In genomic region chr19:41476583-41476982, GRCh38 we compare ENCODE assay signal across 28 cellular contexts. TPM values are rescaled to one million over a fixed set of nuclear protein-coding genes. Genes with fewer than 3 reads are reported as not detected.
DNase-seq lines count a peak whose midpoint lies in the region; ATAC-seq, FAIRE-seq and TF ChIP-seq lines count a peak whose summit lies in the region.
"Had no signal": no experiment of that assay in that cellular context is flagged by ENCODE, and none has a peak within 500 bp of the region (broad histone marks: within the 10 kb centered on the region; RNA-seq: fewer than 3 reads in every experiment).

No MANE protein-coding gene starts in this region.

- no peak for TF ChIP-seq POLR2A in GM12892 (IDR thresholded peaks at IDR 0.05; ENCODE audit: low read depth, low read length)

- no peaks in the 10 kb centered on the region for H3K9me3 Mint-ChIP-seq in memory B cell
- H3K9me3 Mint-ChIP-seq: CD4-positive, alpha-beta T cell had no signal

- H3K4me3 Mint-ChIP-seq in memory B cell: no peak overlapping the region
- H3K4me3 Mint-ChIP-seq: CD4-positive, alpha-beta T cell had no signal

- H3K27me3 ChIP-seq in OCI-LY3 (ENCODE audit: low read depth, low read length): peaks cover 33% of the 10 kb centered on the region; the same call in 1 of the 2 replicates
- H3K27me3 ChIP-seq: BLaER1 had no signal

- no peaks in the 10 kb centered on the region for H4K20me1 ChIP-seq in OCI-LY3 (ENCODE audit: insufficient read depth, low read length)
- H4K20me1 ChIP-seq: BLaER1 had no signal

- no peak overlapping the region for H3K4me3 ChIP-seq in OCI-LY3 (ENCODE audit: low read length)
- H3K4me3 ChIP-seq: BLaER1, GM23248, K562, SK-N-MC had no signal

- peaks cover 13% of the 10 kb centered on the region for H3K4me1 ChIP-seq in OCI-LY3 (ENCODE audit: low read length)

- FAIRE-seq in GM12892 (lab: Jason Lieb, UNC): no peak
- FAIRE-seq: G401.6, K562, RCC 7860 had no signal

- no peak for TF ChIP-seq CTCF in OCI-LY3 (IDR thresholded peaks at IDR 0.05; ENCODE audit: low read depth, low read length)

- peak overlapping the region; percentile 47 for H3K4me2 ChIP-seq in OCI-LY3 (ENCODE audit: low read length)
- H3K4me2 ChIP-seq: BLaER1 had no signal

- DNase-seq in NOMO-1 treated with DMSO at 0.1 percent for 48 hours (lab: John Stamatoyannopoulos, UW; ENCODE audit: unreplicated experiment) (peak; percentile 16), NOMO-1 treated with dmso at 0.1 percent for 144 hours (lab: John Stamatoyannopoulos, UW; ENCODE audit: unreplicated experiment) (no peak), memory B cell (ENCODE audit: low spot score in 2 of 2) (no peak), NCI-H1436 treated with DMSO at 0.1 percent for 48 hours (lab: John Stamatoyannopoulos, UW) (no peak), GM12892 (ENCODE audit: insufficient read length) (no peak)
- DNase-seq: CD4-positive, alpha-beta T cell; COR-L47; DMS53; GM23248; H7; Kasumi-1; NCI-H1048; NCI-H1417; NCI-H1694 treated with DMSO at 0.1 percent for 48 hours; NCI-H2081; NCI-H2171; NCI-H226; NCI-H510A treated with DMSO at 0.1 percent for 48 hours; NCI-H774; SIG-M5 had no signal

- peak overlapping the region; percentile 41; the same call in 1 of the 2 replicates for H2AFZ ChIP-seq in OCI-LY3 (ENCODE audit: low read depth, low read length)
- H2AFZ ChIP-seq: GM23248 had no signal

- H3K79me2 ChIP-seq in OCI-LY3 (ENCODE audit: low read length): no peaks in the 10 kb centered on the region

- H3K36me3 ChIP-seq in OCI-LY3 (replicated peaks; ENCODE audit: low read depth, low read length): no peaks in the 10 kb centered on the region
- H3K36me3 ChIP-seq: BLaER1 had no signal

- peak overlapping the region; percentile 46 for H3K27ac ChIP-seq in OCI-LY3 (ENCODE audit: low read length)
- H3K27ac ChIP-seq: BLaER1, GM23248, SK-N-MC had no signal

- peaks cover 11% of the 10 kb centered on the region for H3K4me1 Mint-ChIP-seq in memory B cell

- H3K27me3 Mint-ChIP-seq in memory B cell: peaks cover 15% of the 10 kb centered on the region

- H3K9ac ChIP-seq in OCI-LY3 (ENCODE audit: low read length): no peak overlapping the region
- H3K9ac ChIP-seq: BLaER1, GM23248 had no signal

- peak overlapping the region; percentile 41 for H3K27ac Mint-ChIP-seq in memory B cell
- H3K27ac Mint-ChIP-seq: CD4-positive, alpha-beta T cell had no signal

- H3K36me3 Mint-ChIP-seq in memory B cell: no peaks in the 10 kb centered on the region

- H3K9me3 ChIP-seq in OCI-LY3 (ENCODE audit: insufficient read depth, low read length): peaks cover 5% of the 10 kb centered on the region; the same call in 1 of the 2 replicates

- ATAC-seq in memory B cell (ENCODE audit: low read depth) (peak; percentile 88), GM18520 (IDR thresholded peaks at IDR 0.05; ENCODE audit: unreplicated experiment) (no peak), GM21390 (IDR thresholded peaks at IDR 0.05; ENCODE audit: unreplicated experiment) (no peak)
- ATAC-seq: K562 had no signal

RNA-seq across cellular contexts. Expression of gene ERICH4, which starts 33.6 kb away (rescaled TPM):
- polyA plus RNA-seq in GM12892 (2012; ENCODE audit: missing spikeins): not detected
- polyA plus RNA-seq: GM23248, K562 had no signal

RNA-seq across cellular contexts. Expression of gene DMAC2, which starts 36.9 kb away (rescaled TPM):
- 28.2 TPM for polyA plus RNA-seq in GM12892 (2012; ENCODE audit: missing spikeins)

RNA-seq across cellular contexts. Expression of gene B3GNT8, which starts 49.4 kb away (rescaled TPM):
- not detected for polyA plus RNA-seq in GM12892 (2012; ENCODE audit: missing spikeins)
